ENCODE assay signal across 8 cellular contexts in the genomic region with DNA sequence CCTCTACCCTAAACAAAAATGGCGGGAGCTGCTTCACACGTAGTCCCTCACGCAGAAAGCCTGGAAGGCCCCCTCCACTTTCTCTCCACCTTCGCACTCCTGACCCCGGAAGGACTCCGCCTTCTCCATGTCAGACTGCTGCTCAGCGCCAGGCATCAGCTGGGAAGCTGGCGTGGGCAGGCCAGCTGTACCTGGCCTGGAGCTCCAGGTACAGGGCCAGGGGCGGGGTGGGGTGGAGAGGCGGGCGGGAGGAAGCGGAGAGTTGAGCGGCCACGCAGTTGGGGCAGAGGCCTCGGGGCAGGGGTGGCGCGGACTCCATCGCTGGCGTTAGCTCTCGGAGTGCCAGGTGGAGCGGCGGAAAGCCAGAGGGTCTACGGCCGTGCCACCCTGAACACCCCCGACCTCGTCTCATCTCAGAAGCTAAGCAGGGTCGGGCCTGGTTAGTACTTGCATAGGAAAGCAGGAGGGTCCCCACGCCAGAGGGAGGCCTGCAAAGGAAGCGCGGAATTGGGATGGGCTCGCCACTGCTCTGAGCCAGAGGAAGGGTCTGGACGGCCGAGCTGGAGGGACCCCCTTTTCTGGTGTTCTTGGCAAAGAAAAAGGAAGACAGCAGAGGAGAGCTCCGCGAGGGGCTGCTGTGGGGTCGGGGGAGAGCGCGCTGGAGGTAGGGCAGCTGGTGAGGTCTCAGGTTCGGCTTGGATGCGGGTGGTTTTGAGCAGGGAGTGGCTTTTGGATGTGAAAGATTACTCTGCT. TPM values are rescaled to one million over a fixed set of nuclear protein-coding genes. Genes with fewer than 3 reads are reported as not detected.
DNase-seq lines count a peak whose midpoint lies in the region; ATAC-seq and TF ChIP-seq lines count a peak whose summit lies in the region.

A gene with protein sequence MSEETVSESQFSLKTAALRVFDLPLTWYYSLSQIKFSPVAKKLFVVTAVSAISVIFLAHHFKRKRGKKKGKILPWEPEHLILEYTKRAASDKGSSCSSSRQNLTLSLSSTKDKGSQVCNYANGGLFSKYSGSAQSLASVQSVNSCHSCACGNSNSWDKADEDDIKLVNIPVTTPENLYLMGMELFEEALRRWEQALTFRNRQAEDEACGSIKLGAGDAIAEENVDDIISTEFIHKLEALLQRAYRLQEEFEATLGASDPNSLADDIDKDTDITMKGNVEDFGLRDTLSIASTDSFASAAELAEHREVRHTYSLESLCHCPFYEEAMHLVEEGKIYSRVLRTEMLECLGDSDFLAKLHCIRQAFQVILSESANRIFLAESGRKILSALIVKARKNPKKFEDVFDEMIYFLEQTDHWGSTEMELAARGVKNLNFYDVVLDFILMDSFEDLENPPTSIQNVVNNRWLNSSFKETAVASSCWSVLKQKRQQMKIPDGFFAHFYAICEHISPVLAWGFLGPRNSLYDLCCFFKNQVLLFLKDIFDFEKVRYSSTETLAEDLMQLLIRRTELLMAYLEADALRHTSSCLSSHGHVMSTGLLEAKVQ (plus strand): TSS at position 121 of the 753 bp plus-strand sequence. CDS start 3,604 bp downstream, outside the sequence.

- H3K4me1 Mint-ChIP-seq in T-helper 1 cell treated with Interleukin-12 subunit alpha and Interleukin-12 subunit beta and Interleukin-4 antibody, amounts not matched to agents 30 μg/mL and 1 μg/mL, for 36 hours (ENCODE audit: low read depth) = peaks cover 29% of the 10 kb centered on the region

- peak within 1 kb of the TSS; percentile 86 for H3K27ac Mint-ChIP-seq in T-helper 1 cell treated with Interleukin-12 subunit alpha and Interleukin-12 subunit beta and Interleukin-4 antibody, amounts not matched to agents 30 μg/mL and 1 μg/mL, for 36 hours

- WGBS in psoas muscle, 3 donors = 0 to 1% (median 0%) methylated on average over 38 to 40 of the region's 40 CpGs
- WGBS in urinary bladder = under 1% methylated on average over 40 of the region's 40 CpGs

- peak within 1 kb of the TSS; percentile 56 for H3K27ac ChIP-seq in angular gyrus (ENCODE audit: low read depth, low read length)
- H3K27ac ChIP-seq in right atrium auricular region = peak within 1 kb of the TSS; percentile 72 to 84
- H3K27ac ChIP-seq in psoas muscle = peak within 1 kb of the TSS; percentile 79
- H3K27ac ChIP-seq in urinary bladder (ENCODE audit: low read depth) = peak within 1 kb of the TSS; percentile 49

- TF ChIP-seq CTCF in right atrium auricular region (IDR thresholded peaks at IDR 0.05) = no peak
- TF ChIP-seq CTCF in psoas muscle (IDR thresholded peaks at IDR 0.05) = no peak

- peaks cover 16% of the 10 kb centered on the region for H3K36me3 Mint-ChIP-seq in T-helper 1 cell treated with Interleukin-12 subunit alpha and Interleukin-12 subunit beta and Interleukin-4 antibody, amounts not matched to agents 30 μg/mL and 1 μg/mL, for 36 hours (ENCODE audit: low read depth)

- no peaks in the 10 kb centered on the region for H3K27me3 ChIP-seq in right atrium auricular region
- no peaks in the 10 kb centered on the region for H3K27me3 ChIP-seq in psoas muscle (ENCODE audit: insufficient read depth in 3 of 3, low read length in 2 of 3)

- ATAC-seq in GM18499 (IDR thresholded peaks at IDR 0.05; ENCODE audit: insufficient read depth, unreplicated experiment) = peak; percentile 84
- peak; percentile 84 for ATAC-seq in HG02938 (IDR thresholded peaks at IDR 0.05; ENCODE audit: unreplicated experiment)
- ATAC-seq in psoas muscle = peak; percentile 97 to 99 (median 98)

- DNase-seq in NCI-H1694 treated with DMSO at 0.1 percent for 48 hours (lab: John Stamatoyannopoulos, UW) = peak; percentile 70
- peak; percentile 86 for DNase-seq in right atrium auricular region (ENCODE audit: low spot score)
- DNase-seq in psoas muscle = peak; percentile 79 to 91

- peaks cover 7% of the 10 kb centered on the region for H3K36me3 ChIP-seq in right atrium auricular region
- peaks cover 0 to 18% of the 10 kb centered on the region in 2 donors for H3K36me3 ChIP-seq in psoas muscle (ENCODE audit: insufficient read depth in 1 of 2, low read depth in 1 of 2)
- peaks cover 2% of the 10 kb centered on the region for H3K36me3 ChIP-seq in urinary bladder (ENCODE audit: insufficient read depth)

- H3K27me3 Mint-ChIP-seq in T-helper 1 cell treated with Interleukin-12 subunit alpha and Interleukin-12 subunit beta and Interleukin-4 antibody, amounts not matched to agents 30 μg/mL and 1 μg/mL, for 36 hours (ENCODE audit: low read depth) = peaks cover 4% of the 10 kb centered on the region

- intact Hi-C loops in psoas muscle (cut with DNase I) = loop anchor here in 1 of 2 donors (2.0 kb wide), 1 partner anchor 21 kb away; a partner anchor contains a TSS

- peak within 1 kb of the TSS; percentile 85 to 91 for H3K4me3 ChIP-seq in right atrium auricular region
- H3K4me3 ChIP-seq in psoas muscle = peak within 1 kb of the TSS; percentile 92
- H3K4me3 ChIP-seq in urinary bladder (ENCODE audit: low read depth, low read length) = peak within 1 kb of the TSS; percentile 94

- H3K9me3 ChIP-seq in right atrium auricular region = no peaks in the 10 kb centered on the region
- no peaks in the 10 kb centered on the region for H3K9me3 ChIP-seq in psoas muscle

- H3K4me3 Mint-ChIP-seq in T-helper 1 cell treated with Interleukin-12 subunit alpha and Interleukin-12 subunit beta and Interleukin-4 antibody, amounts not matched to agents 30 μg/mL and 1 μg/mL, for 36 hours = peak within 1 kb of the TSS; percentile 97

- H3K9me3 Mint-ChIP-seq in T-helper 1 cell treated with Interleukin-12 subunit alpha and Interleukin-12 subunit beta and Interleukin-4 antibody, amounts not matched to agents 30 μg/mL and 1 μg/mL, for 36 hours = peaks cover 2% of the 10 kb centered on the region

- peaks cover 0 to 16% of the 10 kb centered on the region in 2 donors for H3K4me1 ChIP-seq in right atrium auricular region
- peaks cover 21% of the 10 kb centered on the region for H3K4me1 ChIP-seq in psoas muscle
- no peaks in the 10 kb centered on the region for H3K4me1 ChIP-seq in urinary bladder (ENCODE audit: insufficient read depth)

RNA-seq across cellular contexts. Expression of the gene that starts here (rescaled TPM):
- total RNA-seq in right atrium auricular region (10 to 100 TPM in 1 of 2 donors, 1 to 10 TPM in 1; 8.5 to 10.1 TPM), psoas muscle (10 to 100 TPM; 11.2 to 17.0 (median 14.0) TPM), urinary bladder (30.2 TPM)
- polyA plus RNA-seq in psoas muscle (10 to 100 TPM in 1 of 3 donors, 1 to 10 TPM in 2; 5.0 to 19.3 (median 5.4) TPM), urinary bladder (8.7 TPM)

Comparison
In these comparisons a context has a peak if more than half of its experiments do, and no peak if none do; other contexts are left out.
1. Peak in every context shown above with its lines: DNase-seq, ATAC-seq, H3K4me3 ChIP-seq and H3K27ac ChIP-seq.